Comparison of ENCODE assay signal across 8 cellular contexts in the genomic region with DNA sequence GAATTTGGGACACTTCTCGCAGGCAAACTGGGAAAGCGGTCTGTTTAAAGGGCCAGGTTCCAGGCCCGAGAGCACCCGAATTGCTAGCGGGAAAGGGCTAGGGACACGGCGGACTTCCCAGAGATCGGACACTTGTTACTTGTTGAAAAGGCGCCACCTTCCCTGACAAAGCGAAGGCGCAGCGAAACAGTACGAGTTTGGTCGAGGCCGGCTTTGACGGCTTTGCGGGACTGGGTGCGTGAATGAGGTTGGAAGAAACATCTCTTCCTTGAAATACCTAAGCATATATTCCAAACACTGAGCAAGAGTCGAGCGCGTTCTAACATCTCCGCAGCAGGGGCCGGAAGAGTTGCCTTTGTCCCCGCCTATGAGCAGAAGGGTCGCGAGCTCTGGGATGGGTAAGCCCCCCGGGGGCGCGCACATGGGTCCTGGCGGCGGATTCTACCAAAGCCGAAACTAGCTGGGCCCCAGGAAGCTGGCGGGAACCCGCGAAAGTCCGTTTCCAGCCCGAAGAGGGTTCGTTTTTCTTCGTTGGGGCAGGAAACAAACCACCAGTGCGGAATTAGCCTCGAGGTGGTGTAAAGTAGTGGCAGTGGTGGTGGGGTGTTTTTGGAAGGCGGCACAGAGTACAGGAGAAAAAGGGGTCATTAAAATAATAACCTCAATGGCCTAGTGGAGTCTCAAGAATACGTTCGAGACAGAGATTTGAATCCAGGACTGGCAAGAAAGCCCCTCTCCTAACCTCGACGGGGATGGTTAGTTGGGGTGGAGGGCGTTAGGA. TPM values are rescaled to one million over a fixed set of nuclear protein-coding genes. Genes with fewer than 3 reads are reported as not detected.
DNase-seq lines count a peak whose midpoint lies in the region; ATAC-seq, FAIRE-seq and TF ChIP-seq lines count a peak whose summit lies in the region.

No MANE protein-coding gene starts in this region.

- TF ChIP-seq CTCF in fibroblast of villous mesenchyme (IDR thresholded peaks at IDR 0.05; ENCODE audit: insufficient read depth, low read depth, low read length) (peak; percentile 24), parathyroid adenoma (IDR thresholded peaks at IDR 0.05) (no peak)

- ATAC-seq in SK-N-SH treated with all-trans-retinoic acid at 6 μM for 48 hours (peak; percentile 3; the same call in 1 of the 3 replicates), HG03521 (IDR thresholded peaks at IDR 0.05; ENCODE audit: unreplicated experiment) (no peak)

- no peaks in the 10 kb centered on the region for H3K4me1 ChIP-seq in parathyroid adenoma

- DNase-seq in activated CD8-positive, alpha-beta memory T cell treated with anti-CD3 and anti-CD28 coated beads, Interleukin-2, amount 50 U/mL, for 48 hours: peak; percentile 55
- no peak for DNase-seq in activated CD8-positive, alpha-beta memory T cell treated with anti-CD3 and anti-CD28 coated beads, Interleukin-2, amount 50 U/mL, for 4 hours
- DNase-seq in fibroblast of villous mesenchyme (ENCODE audit: low read depth) (peak; percentile 44), HEK293T (ENCODE audit: extremely low spot score) (no peak), GM12892 (ENCODE audit: insufficient read length) (no peak)

- peak overlapping the region; percentile 59 for H3K4me2 ChIP-seq in parathyroid adenoma (ENCODE audit: low read length)

- peaks cover 16% of the 10 kb centered on the region for H3K27me3 ChIP-seq in parathyroid adenoma (ENCODE audit: control insufficient read depth, insufficient read depth, low read length)

- no peaks in the 10 kb centered on the region for H3K9me3 ChIP-seq in parathyroid adenoma (ENCODE audit: control insufficient read depth, low read length)

- no peak overlapping the region for H3K27ac ChIP-seq in parathyroid adenoma

- TF ChIP-seq POLR2A in GM12892 (IDR thresholded peaks at IDR 0.05; ENCODE audit: low read depth, low read length): no peak

- H3K36me3 ChIP-seq in parathyroid adenoma (ENCODE audit: control insufficient read depth, insufficient read depth, low read length): no peaks in the 10 kb centered on the region

- H3K79me2 ChIP-seq in parathyroid adenoma: no peaks in the 10 kb centered on the region

- POLR2A ChIA-PET in HEK293T (lab: Yijun Ruan, JAX): no interaction called here

- CTCF ChIA-PET in HEK293T (lab: Yijun Ruan, JAX): interaction anchor here (1.3 kb wide), 1 partner anchor 115 kb away, joined by 3 read pairs; no protein-coding TSS in a partner anchor

- no peak for FAIRE-seq in GM12892 (lab: Jason Lieb, UNC)

- peak overlapping the region; percentile 69 for H3K4me3 ChIP-seq in fibroblast of villous mesenchyme (ENCODE audit: low read depth, low read length)
- H3K4me3 ChIP-seq in parathyroid adenoma (ENCODE audit: low read depth, low read length): no peak overlapping the region

- H2AFZ ChIP-seq in parathyroid adenoma: peak overlapping the region; percentile 1

- H3K9ac ChIP-seq in parathyroid adenoma: no peak overlapping the region

TF ChIP-seq in SK-N-SH treated with all-trans-retinoic acid at 6 μM for 48 hours, 23 proteins besides CTCF, POLR2A, EP300 and RAD21 (continues in another document):
- TF ChIP-seq BACH2 (CRISPR knock-in tag; IDR thresholded peaks at IDR 0.05; ENCODE audit: borderline replicate concordance) (no peak), ZFP3 (CRISPR knock-in tag; IDR thresholded peaks at IDR 0.05) (no peak), ESRRG (CRISPR knock-in tag; IDR thresholded peaks at IDR 0.05) (no peak), ZNF70 (CRISPR knock-in tag; IDR thresholded peaks at IDR 0.05) (no peak), TCF4 (CRISPR knock-in tag; IDR thresholded peaks at IDR 0.05; ENCODE audit: borderline replicate concordance) (no peak), OSR1 (CRISPR knock-in tag; IDR thresholded peaks at IDR 0.05) (no peak), ARNTL (CRISPR knock-in tag; IDR thresholded peaks at IDR 0.05; ENCODE audit: borderline replicate concordance, low read depth) (no peak), ZNF8 (CRISPR knock-in tag; IDR thresholded peaks at IDR 0.05) (no peak), CSDC2 (CRISPR knock-in tag; IDR thresholded peaks at IDR 0.05) (no peak), ZC3H10 (CRISPR knock-in tag; IDR thresholded peaks at IDR 0.05) (no peak), SNAI2 (CRISPR knock-in tag; IDR thresholded peaks at IDR 0.05) (no peak), RARB (CRISPR knock-in tag; IDR thresholded peaks at IDR 0.05) (no peak), ISL1 (CRISPR knock-in tag; IDR thresholded peaks at IDR 0.05) (no peak)
- TF ChIP-seq, protein P1, sequence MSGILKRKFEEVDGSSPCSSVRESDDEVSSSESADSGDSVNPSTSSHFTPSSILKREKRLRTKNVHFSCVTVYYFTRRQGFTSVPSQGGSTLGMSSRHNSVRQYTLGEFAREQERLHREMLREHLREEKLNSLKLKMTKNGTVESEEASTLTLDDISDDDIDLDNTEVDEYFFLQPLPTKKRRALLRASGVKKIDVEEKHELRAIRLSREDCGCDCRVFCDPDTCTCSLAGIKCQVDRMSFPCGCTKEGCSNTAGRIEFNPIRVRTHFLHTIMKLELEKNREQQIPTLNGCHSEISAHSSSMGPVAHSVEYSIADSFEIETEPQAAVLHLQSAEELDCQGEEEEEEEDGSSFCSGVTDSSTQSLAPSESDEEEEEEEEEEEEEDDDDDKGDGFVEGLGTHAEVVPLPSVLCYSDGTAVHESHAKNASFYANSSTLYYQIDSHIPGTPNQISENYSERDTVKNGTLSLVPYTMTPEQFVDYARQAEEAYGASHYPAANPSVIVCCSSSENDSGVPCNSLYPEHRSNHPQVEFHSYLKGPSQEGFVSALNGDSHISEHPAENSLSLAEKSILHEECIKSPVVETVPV (CRISPR knock-in tag; IDR thresholded peaks at IDR 0.05): no peak
- TF ChIP-seq, protein P2, sequence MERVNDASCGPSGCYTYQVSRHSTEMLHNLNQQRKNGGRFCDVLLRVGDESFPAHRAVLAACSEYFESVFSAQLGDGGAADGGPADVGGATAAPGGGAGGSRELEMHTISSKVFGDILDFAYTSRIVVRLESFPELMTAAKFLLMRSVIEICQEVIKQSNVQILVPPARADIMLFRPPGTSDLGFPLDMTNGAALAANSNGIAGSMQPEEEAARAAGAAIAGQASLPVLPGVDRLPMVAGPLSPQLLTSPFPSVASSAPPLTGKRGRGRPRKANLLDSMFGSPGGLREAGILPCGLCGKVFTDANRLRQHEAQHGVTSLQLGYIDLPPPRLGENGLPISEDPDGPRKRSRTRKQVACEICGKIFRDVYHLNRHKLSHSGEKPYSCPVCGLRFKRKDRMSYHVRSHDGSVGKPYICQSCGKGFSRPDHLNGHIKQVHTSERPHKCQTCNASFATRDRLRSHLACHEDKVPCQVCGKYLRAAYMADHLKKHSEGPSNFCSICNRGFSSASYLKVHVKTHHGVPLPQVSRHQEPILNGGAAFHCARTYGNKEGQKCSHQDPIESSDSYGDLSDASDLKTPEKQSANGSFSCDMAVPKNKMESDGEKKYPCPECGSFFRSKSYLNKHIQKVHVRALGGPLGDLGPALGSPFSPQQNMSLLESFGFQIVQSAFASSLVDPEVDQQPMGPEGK (CRISPR knock-in tag; IDR thresholded peaks at IDR 0.05; ENCODE audit: borderline replicate concordance): no peak

TF ChIP-seq in HEK293T, 16 proteins besides CTCF, POLR2A, EP300 and RAD21:
- TF ChIP-seq HDGF (IDR thresholded peaks at IDR 0.05; ENCODE audit: borderline replicate concordance) (no peak), SP1 (IDR thresholded peaks at IDR 0.05) (no peak), ELF4 (IDR thresholded peaks at IDR 0.05) (no peak), SUZ12 (IDR thresholded peaks at IDR 0.05) (no peak), LEF1 (IDR thresholded peaks at IDR 0.05; ENCODE audit: borderline replicate concordance) (no peak), ARNT (IDR thresholded peaks at IDR 0.05) (no peak), FOXA1 (IDR thresholded peaks at IDR 0.05) (no peak)
TF ChIP-seq in HEK293T: peak in this region for 0.

RNA-seq across cellular contexts. Expression of a gene that starts 1.5 kb away (rescaled TPM):
- total RNA-seq in fibroblast of villous mesenchyme: 0.43 and 1.6 TPM in 2 replicates
- polyA plus RNA-seq in GM12892 (2012; ENCODE audit: missing spikeins): 0.08 TPM

Comparison
In these comparisons a context has a peak if more than half of its experiments do, and no peak if none do; other contexts are left out.
1. DNase-seq: peak in activated CD8-positive, alpha-beta memory T cell treated with anti-CD3 and anti-CD28 coated beads, Interleukin-2, amount 50 U/mL, for 48 hours (single experiment) and fibroblast of villous mesenchyme (single experiment); none in activated CD8-positive, alpha-beta memory T cell treated with anti-CD3 and anti-CD28 coated beads, Interleukin-2, amount 50 U/mL, for 4 hours (single experiment), HEK293T (single experiment) and GM12892 (single experiment).